ENCODE assay signal across 9 cellular contexts in the genomic region with DNA sequence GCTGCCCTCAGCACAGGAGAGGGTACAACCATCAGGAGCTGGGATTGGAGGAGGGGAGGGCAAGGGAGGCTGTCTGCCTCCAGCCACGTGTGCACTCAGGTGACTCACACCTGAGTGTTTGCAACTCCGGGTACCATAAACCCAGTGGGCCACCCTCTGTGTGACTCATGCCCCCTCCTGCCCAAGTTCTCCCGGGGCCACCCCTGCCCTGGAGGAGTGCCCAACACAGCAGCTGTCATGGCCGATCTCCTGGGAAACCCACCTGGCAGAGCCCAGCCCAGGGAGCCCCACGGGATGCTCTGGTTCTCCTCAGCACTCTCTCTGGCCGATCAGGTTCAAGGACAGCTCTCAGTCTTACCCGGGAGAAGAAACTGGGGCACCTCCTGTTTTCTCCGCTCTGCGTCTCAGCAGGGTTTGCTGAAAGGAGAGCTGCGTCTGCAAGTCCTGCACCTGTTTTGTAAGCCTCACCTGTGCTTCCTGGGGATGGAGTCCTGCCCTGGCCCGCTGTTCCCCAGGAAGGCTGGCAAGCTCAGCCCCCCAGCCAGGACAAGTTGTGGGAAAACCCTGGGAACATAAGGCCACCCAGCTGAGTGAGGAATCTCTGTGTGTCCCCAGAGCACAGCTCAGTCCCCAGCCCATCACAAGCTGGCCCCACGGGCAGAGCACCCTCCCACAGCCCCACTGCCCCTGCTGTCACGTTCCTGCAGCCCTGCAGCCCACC. TPM values are rescaled to one million over a fixed set of nuclear protein-coding genes. Genes with fewer than 3 reads are reported as not detected.
DNase-seq lines count a peak whose midpoint lies in the region; ATAC-seq and TF ChIP-seq lines count a peak whose summit lies in the region.
"Had no signal": no experiment of that assay in that cellular context is flagged by ENCODE, and none has a peak within 500 bp of the region (broad histone marks: within the 10 kb centered on the region; RNA-seq: fewer than 3 reads in every experiment).

No MANE protein-coding gene starts in this region.

- peak; percentile 46 for DNase-seq in DMS79 treated with DMSO at 0.1 percent for 48 hours (lab: John Stamatoyannopoulos, UW)
- DNase-seq in endodermal cell, result peak; percentile 55
- DNase-seq in gastrocnemius medialis, result peak in 1 of 2 donors; percentile 48
- no peak for DNase-seq in NCI-H510A treated with DMSO at 0.1 percent for 48 hours (lab: John Stamatoyannopoulos, UW)

- H3K4me1 ChIP-seq in OCI-LY3 (ENCODE audit: low read length) (peaks cover 15% of the 10 kb centered on the region), endodermal cell (ENCODE audit: control insufficient read depth, insufficient read depth, low read length) (no peaks in the 10 kb centered on the region), gastrocnemius medialis (peaks cover 4 to 16% of the 10 kb centered on the region in 2 donors)

- 0 out of 2 replicates have a peak overlapping the region, but pooled peaks have one; percentile 21 for H2AFZ ChIP-seq in OCI-LY3 (ENCODE audit: low read depth, low read length)

- peaks cover 17% of the 10 kb centered on the region for H3K27me3 Mint-ChIP-seq in endodermal cell (ENCODE audit: insufficient read depth)

- H3K4me3 ChIP-seq in OCI-LY3 (ENCODE audit: low read length) (peak overlapping the region; percentile 79), endodermal cell (ENCODE audit: low read length) (no peak overlapping the region), gastrocnemius medialis (peak overlapping the region in 3 of 4 donors; percentile 39 to 54 (median 44))
- H3K4me3 ChIP-seq: GM12878 had no signal

- no peaks in the 10 kb centered on the region for H3K27me3 ChIP-seq in OCI-LY3 (ENCODE audit: low read depth, low read length)
- H3K27me3 ChIP-seq in endodermal cell (ENCODE audit: control insufficient read depth, insufficient read depth, low read length, poor library complexity, severe bottlenecking), result peaks cover 4% of the 10 kb centered on the region
- H3K27me3 ChIP-seq in gastrocnemius medialis, result no peaks in the 10 kb centered on the region

- H3K27ac ChIP-seq in OCI-LY3 (ENCODE audit: low read length) (no peak overlapping the region), endodermal cell (ENCODE audit: low read depth, low read length) (no peak overlapping the region), gastrocnemius medialis (peak overlapping the region; percentile 36 to 67 (median 62))

- H3K36me3 Mint-ChIP-seq in endodermal cell (ENCODE audit: low read depth), result no peaks in the 10 kb centered on the region

- no peaks in the 10 kb centered on the region for H4K20me1 ChIP-seq in OCI-LY3 (ENCODE audit: insufficient read depth, low read length)

- no peak for TF ChIP-seq POLR2A in gastrocnemius medialis (IDR thresholded peaks at IDR 0.05)

- no peak for TF ChIP-seq CTCF in OCI-LY3 (IDR thresholded peaks at IDR 0.05; ENCODE audit: low read depth, low read length)
- no peak for TF ChIP-seq CTCF in endodermal cell (conservative IDR thresholded peaks at IDR 0.05)
- TF ChIP-seq CTCF in gastrocnemius medialis (IDR thresholded peaks at IDR 0.05 in 4 of 5, conservative IDR thresholded peaks at IDR 0.05 in 1 of 5), result no peak

- H3K9me3 ChIP-seq in OCI-LY3 (ENCODE audit: insufficient read depth, low read length) (no peaks in the 10 kb centered on the region), endodermal cell (ENCODE audit: control insufficient read depth, low read length) (no peaks in the 10 kb centered on the region), gastrocnemius medialis (no peaks in the 10 kb centered on the region)

- no peaks in the 10 kb centered on the region for H3K9me3 Mint-ChIP-seq in endodermal cell

- H3K36me3 ChIP-seq in OCI-LY3 (replicated peaks; ENCODE audit: low read depth, low read length), result no peaks in the 10 kb centered on the region
- no peaks in the 10 kb centered on the region for H3K36me3 ChIP-seq in endodermal cell (ENCODE audit: control insufficient read depth, insufficient read depth, low read length)
- no peaks in the 10 kb centered on the region for H3K36me3 ChIP-seq in gastrocnemius medialis

- no peak overlapping the region for H3K27ac Mint-ChIP-seq in endodermal cell

- peak overlapping the region; percentile 82 for H3K4me2 ChIP-seq in OCI-LY3 (ENCODE audit: low read length)

- intact Hi-C loops in gastrocnemius medialis (cut with DNase I; ENCODE audit: low total_unique reads), result loop anchor here (1.0 to 2.0 kb wide), 2 partner anchors 44 to 64 kb away; a partner anchor contains a TSS

- in situ Hi-C loops in gastrocnemius medialis (cut with MboI; ENCODE audit: low sequenced_read_pairs in 4 of 4), result loop anchor here in 2 of 4 donors (5.0 to 10.0 kb wide), 2 partner anchors 66 to 68 kb away; a partner anchor contains a TSS

- no peak overlapping the region for H3K4me3 Mint-ChIP-seq in endodermal cell

- ATAC-seq in gastrocnemius medialis (peak in 1 of 2 donors; percentile 6), GM21381 (IDR thresholded peaks at IDR 0.05; ENCODE audit: unreplicated experiment) (no peak), HG02759 (IDR thresholded peaks at IDR 0.05; ENCODE audit: unreplicated experiment) (no peak), GM19328 (IDR thresholded peaks at IDR 0.05; ENCODE audit: unreplicated experiment) (no peak)

- WGBS in endodermal cell (ENCODE audit: insufficient coverage in 1 of 2, insufficient read length in 1 of 2), 2 experiments, result 78 to 79% methylated on average over 9 to 13 of the region's 13 CpGs

- H3K79me2 ChIP-seq in OCI-LY3 (ENCODE audit: low read length), result no peaks in the 10 kb centered on the region

- H3K4me1 Mint-ChIP-seq in endodermal cell, result no peaks in the 10 kb centered on the region

- H3K9ac ChIP-seq in OCI-LY3 (ENCODE audit: low read length) (peak overlapping the region; percentile 65), endodermal cell (ENCODE audit: extremely low read depth, low read length, poor library complexity, severe bottlenecking) (no peak overlapping the region)

RNA-seq across cellular contexts. Expression of a gene that starts 44.0 kb away (rescaled TPM):
- 10 to 100 TPM; 58.3 to 59.2 TPM for total RNA-seq in endodermal cell
- 48.0 TPM for polyA plus RNA-seq in endodermal cell (2013, experiment 1 of 2)
- 41.5 TPM for polyA plus RNA-seq in endodermal cell (2013, experiment 2 of 2)
- total RNA-seq in gastrocnemius medialis, result 10 to 100 TPM; 67.3 to 97.3 (median 81.2) TPM

Comparison
In these comparisons a context has a peak if more than half of its experiments do, and no peak if none do; other contexts are left out.
1. H3K27ac ChIP-seq: peak in gastrocnemius medialis (4 of 4); none in OCI-LY3 (single experiment) and endodermal cell (single experiment).